Comparison of ENCODE assay signal across 21 cellular contexts in the genomic region with DNA sequence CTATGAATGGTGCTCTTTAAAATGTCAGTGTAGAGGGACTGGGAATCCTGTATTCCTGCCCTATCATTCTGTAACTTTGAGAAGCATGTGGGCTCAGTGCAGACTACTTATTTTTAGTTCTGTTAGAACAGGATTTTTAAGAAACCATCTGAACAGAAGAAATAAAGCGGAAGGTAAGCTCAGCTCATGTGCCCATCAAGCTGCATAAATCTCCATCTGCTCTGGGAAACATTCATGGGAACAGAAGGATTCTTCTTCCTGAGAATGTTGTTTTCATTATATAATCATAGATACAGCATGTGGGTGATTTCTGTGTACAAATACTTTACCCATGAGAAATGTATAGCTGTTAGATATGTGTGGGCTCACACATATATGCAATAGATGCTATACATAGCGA.
"Had no signal": no experiment of that assay in that cellular context is flagged by ENCODE, and none has a peak within 500 bp of the region (broad histone marks: within the 10 kb centered on the region; RNA-seq: fewer than 3 reads in every experiment).

No MANE protein-coding gene starts in this region.

- H3K4me3 Mint-ChIP-seq: effector memory CD8-positive, alpha-beta T cell; endodermal cell; mesothelial cell of epicardium had no signal

- H3K4me1 Mint-ChIP-seq: mesothelial cell of epicardium had no signal

- ATAC-seq: effector memory CD8-positive, alpha-beta T cell; esophagus mucosa; gastrocnemius medialis; heart right ventricle; left cardiac atrium; left lung; left ventricle myocardium superior; lower lobe of right lung; mucosa of descending colon had no signal

- H3K27ac ChIP-seq: coronary artery, epithelial cell of prostate, esophagus squamous epithelium, gastrocnemius medialis, heart right ventricle, left lung, lower lobe of right lung had no signal

- H3K27me3 ChIP-seq: esophagus squamous epithelium, gastrocnemius medialis, heart right ventricle, left lung had no signal

- H3K27ac Mint-ChIP-seq: endodermal cell, mesothelial cell of epicardium had no signal

- H3K4me3 ChIP-seq: coronary artery, esophagus squamous epithelium, gastrocnemius medialis, heart right ventricle, left lung, lower lobe of right lung, mucosa of descending colon had no signal

- DNase-seq: dermis blood vessel endothelial cell; effector CD8-positive, alpha-beta T cell; effector memory CD8-positive, alpha-beta T cell; endodermal cell; esophagus squamous epithelium; foreskin fibroblast; foreskin melanocyte; gastrocnemius medialis; glutamatergic neuron; head of caudate nucleus; heart right ventricle; left cardiac atrium; left lung; left ventricle myocardium superior; lower lobe of right lung; mesenchymal stem cell; mucosa of descending colon had no signal

- H3K27me3 Mint-ChIP-seq: effector memory CD8-positive, alpha-beta T cell had no signal

- H3K4me1 ChIP-seq: esophagus squamous epithelium had no signal

- H3K36me3 ChIP-seq: esophagus squamous epithelium, gastrocnemius medialis, heart right ventricle, left lung, lower lobe of right lung had no signal

- H3K36me3 Mint-ChIP-seq: mesothelial cell of epicardium had no signal

- H3K9me3 Mint-ChIP-seq: effector memory CD8-positive, alpha-beta T cell; endodermal cell; mesothelial cell of epicardium had no signal
